10 cellular contexts compared by ENCODE assay signal in the genomic region with DNA sequence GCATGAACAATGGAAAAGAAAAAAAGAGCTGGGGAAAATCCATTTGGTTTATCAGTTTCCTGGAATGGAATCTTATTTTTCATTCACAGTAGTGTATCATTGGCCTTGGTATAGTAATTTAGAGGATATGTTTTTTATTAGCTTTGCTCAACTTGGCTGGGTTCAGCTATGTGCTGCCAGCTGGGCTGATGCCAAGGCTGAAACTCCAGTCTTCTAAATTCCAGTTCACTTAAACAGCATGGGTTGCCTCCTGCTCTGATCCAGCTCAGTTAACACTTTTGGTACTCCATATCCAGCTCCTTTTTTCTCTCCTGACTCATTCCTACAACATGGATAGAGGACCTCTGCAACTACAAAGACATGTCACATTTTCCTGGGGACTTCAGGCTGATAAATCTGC.
DNase-seq lines count a peak whose midpoint lies in the region; TF ChIP-seq lines count a peak whose summit lies in the region.
"Had no signal": no experiment of that assay in that cellular context is flagged by ENCODE, and none has a peak within 500 bp of the region (broad histone marks: within the 10 kb centered on the region; RNA-seq: fewer than 3 reads in every experiment).

No MANE protein-coding gene starts in this region.

- H4K20me1 ChIP-seq in smooth muscle cell (ENCODE audit: low read depth), result no peaks in the 10 kb centered on the region

- H3K4me1 Mint-ChIP-seq in Caco-2 (ENCODE audit: low read depth, unreplicated experiment), result peaks cover 12% of the 10 kb centered on the region

- H3K36me3 Mint-ChIP-seq in Caco-2 (ENCODE audit: insufficient read depth, unreplicated experiment), result peaks cover 19% of the 10 kb centered on the region

- no peaks in the 10 kb centered on the region for H3K9me3 Mint-ChIP-seq in Caco-2 (ENCODE audit: unreplicated experiment)
- H3K9me3 Mint-ChIP-seq: activated naive CD4-positive, alpha-beta T cell treated with anti-CD3 and anti-CD28 coated beads, Interleukin-2, amount 50 U/mL, for 24 hours had no signal

- POLR2A ChIA-PET in GM10248 (lab: Yijun Ruan, JAX) (no interaction called here), Caco-2 (lab: Charles Lee) (no interaction called here)

- no peak overlapping the region for H3K27ac Mint-ChIP-seq in Caco-2 (ENCODE audit: unreplicated experiment)
- H3K27ac Mint-ChIP-seq: activated naive CD4-positive, alpha-beta T cell treated with anti-CD3 and anti-CD28 coated beads, Interleukin-2, amount 50 U/mL, for 24 hours had no signal

- intact Hi-C loops in left ventricle myocardium inferior (cut with micrococcal nuclease) (no loop called here), Caco-2 (cut with micrococcal nuclease; ENCODE audit: unreplicated experiment) (no loop called here)

- H3K27ac ChIP-seq in left ventricle myocardium inferior (replicated peaks), result peak overlapping the region; percentile 71
- peak overlapping the region; percentile 29 for H3K27ac ChIP-seq in smooth muscle cell (ENCODE audit: low read depth)

- CTCF ChIA-PET in GM10248 (lab: Yijun Ruan, JAX) (interaction anchor here (0.9 to 1.8 kb wide), 4 partner anchors 11 to 41 kb away, joined by 3 to 5 read pairs (median 4); no protein-coding TSS in a partner anchor), Caco-2 (lab: Charles Lee) (interaction anchor here (0.9 kb wide), 1 partner anchor 21 kb away, joined by 3 read pairs; no protein-coding TSS in a partner anchor)

- H3K4me1 ChIP-seq in left ventricle myocardium inferior (peaks cover 50% of the 10 kb centered on the region), smooth muscle cell (ENCODE audit: low read depth) (no peaks in the 10 kb centered on the region), Caco-2 (no peaks in the 10 kb centered on the region)

- H3K4me2 ChIP-seq in smooth muscle cell, result no peak overlapping the region

- no peaks in the 10 kb centered on the region for H3K27me3 Mint-ChIP-seq in Caco-2 (ENCODE audit: insufficient read depth, unreplicated experiment)
- H3K27me3 Mint-ChIP-seq: activated naive CD4-positive, alpha-beta T cell treated with anti-CD3 and anti-CD28 coated beads, Interleukin-2, amount 50 U/mL, for 24 hours had no signal

- no peaks in the 10 kb centered on the region for H3K27me3 ChIP-seq in left ventricle myocardium inferior (ENCODE audit: low read depth)
- no peaks in the 10 kb centered on the region for H3K27me3 ChIP-seq in smooth muscle cell (ENCODE audit: low read depth)
- H3K27me3 ChIP-seq in Caco-2 (replicated peaks; ENCODE audit: control insufficient read depth, insufficient read depth, low read length), result no peaks in the 10 kb centered on the region

- DNase-seq in GM04504 (ENCODE audit: low read depth) (peak; percentile 94), amygdala (lab: John Stamatoyannopoulos, UW) (peak in 32 of 56 donors; percentile 1 to 73 (median 22)), left ventricle myocardium inferior (peak; percentile 90), smooth muscle cell (lab: John Stamatoyannopoulos, UW; ENCODE audit: unreplicated experiment) (peak; percentile 14), SIG-M5 (lab: John Stamatoyannopoulos, UW) (no peak), HUDEP-2 (lab: John Stamatoyannopoulos, UW; ENCODE audit: unreplicated experiment in 76 of 76) (no peak), GM10248 (ENCODE audit: extremely low spot score) (no peak), Caco-2 (no peak)
- DNase-seq: NCI-H1417 had no signal

- H3K9me3 ChIP-seq in left ventricle myocardium inferior (replicated peaks) (no peaks in the 10 kb centered on the region), smooth muscle cell (replicated peaks; ENCODE audit: low read depth) (no peaks in the 10 kb centered on the region), Caco-2 (no peaks in the 10 kb centered on the region)

- BruUV-seq in Caco-2 (replicated peaks; lab: Mats Ljungman, UMichigan), result no TSS peak

- no peak overlapping the region for H2AFZ ChIP-seq in smooth muscle cell (ENCODE audit: low read depth)

- no peak overlapping the region for H3K9ac ChIP-seq in smooth muscle cell (ENCODE audit: low read depth)

- H3K4me3 ChIP-seq in left ventricle myocardium inferior (no peak overlapping the region), smooth muscle cell (no peak overlapping the region), Caco-2 (ENCODE audit: low read depth, low read length) (no peak overlapping the region)

- H3F3A ChIP-seq in smooth muscle cell (ENCODE audit: low read depth), result no peaks in the 10 kb centered on the region

- H3K36me3 ChIP-seq in left ventricle myocardium inferior (no peaks in the 10 kb centered on the region), smooth muscle cell (ENCODE audit: low read depth) (no peaks in the 10 kb centered on the region), Caco-2 (ENCODE audit: control insufficient read depth, insufficient read depth, low read length) (no peaks in the 10 kb centered on the region)

- H3K4me3 Mint-ChIP-seq in Caco-2 (ENCODE audit: unreplicated experiment), result no peak overlapping the region
- H3K4me3 Mint-ChIP-seq: activated naive CD4-positive, alpha-beta T cell treated with anti-CD3 and anti-CD28 coated beads, Interleukin-2, amount 50 U/mL, for 24 hours had no signal

- H3K79me2 ChIP-seq in smooth muscle cell (ENCODE audit: low read depth), result no peaks in the 10 kb centered on the region

- no peak for TF ChIP-seq CTCF in left ventricle myocardium inferior (IDR thresholded peaks at IDR 0.05; ENCODE audit: borderline replicate concordance)
- no peak for TF ChIP-seq CTCF in smooth muscle cell (IDR thresholded peaks at IDR 0.05; ENCODE audit: borderline replicate concordance, insufficient read depth, poor library complexity, severe bottlenecking)
- TF ChIP-seq CTCF in GM10248 (IDR thresholded peaks at IDR 0.05; ENCODE audit: control extremely low read depth, extremely low read depth, low read depth, missing control alignments), result no peak
- TF ChIP-seq CTCF in Caco-2 (IDR thresholded peaks at IDR 0.05; ENCODE audit: insufficient read depth in 1 of 2, low read depth in 1 of 2, low read length in 1 of 2, severe bottlenecking in 1 of 2, unreplicated experiment in 1 of 2), result no peak

Comparison
In these comparisons a context has a peak if more than half of its experiments do, and no peak if none do; other contexts are left out.
1. DNase-seq: peak in GM04504 (single experiment), amygdala (32 of 56), left ventricle myocardium inferior (single experiment) and smooth muscle cell (single experiment); none in SIG-M5 (single experiment), HUDEP-2 (0 of 76), GM10248 (single experiment) and Caco-2 (0 of 2).